1 cellular context compared by ENCODE assay signal in the genomic region with DNA sequence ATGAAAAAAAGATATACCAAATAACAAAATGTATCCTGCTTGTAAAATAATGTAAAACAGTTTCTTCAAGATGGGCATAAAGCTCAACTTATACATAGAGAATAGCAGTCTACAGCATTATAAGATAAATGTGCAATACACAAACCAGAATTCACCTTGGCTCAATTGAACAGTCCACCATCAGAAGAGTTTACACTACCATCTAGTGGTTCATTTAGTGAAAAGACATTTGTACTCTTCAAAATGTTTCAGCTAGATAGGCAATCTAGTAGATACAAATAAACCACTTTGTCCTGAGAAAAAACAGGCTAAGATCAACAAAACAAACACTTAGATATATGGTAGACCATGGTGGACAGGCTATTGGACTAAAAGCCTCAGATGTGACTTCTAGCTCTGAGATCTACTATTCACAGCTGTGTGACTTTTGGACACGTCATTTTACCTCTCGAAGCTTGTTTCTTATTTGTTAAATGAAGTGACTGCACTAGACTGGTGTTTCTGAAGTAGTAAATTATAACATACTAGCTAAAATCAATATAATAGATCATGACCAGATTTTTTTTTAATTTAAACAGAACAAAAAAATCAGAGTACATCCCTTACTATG.
TF ChIP-seq lines count a peak whose summit lies in the region.

No MANE protein-coding gene starts in this region.

TF ChIP-seq in GM23338, 12 proteins besides CTCF, POLR2A, EP300 and RAD21 (continued from another document):
- TF ChIP-seq, protein P1, sequence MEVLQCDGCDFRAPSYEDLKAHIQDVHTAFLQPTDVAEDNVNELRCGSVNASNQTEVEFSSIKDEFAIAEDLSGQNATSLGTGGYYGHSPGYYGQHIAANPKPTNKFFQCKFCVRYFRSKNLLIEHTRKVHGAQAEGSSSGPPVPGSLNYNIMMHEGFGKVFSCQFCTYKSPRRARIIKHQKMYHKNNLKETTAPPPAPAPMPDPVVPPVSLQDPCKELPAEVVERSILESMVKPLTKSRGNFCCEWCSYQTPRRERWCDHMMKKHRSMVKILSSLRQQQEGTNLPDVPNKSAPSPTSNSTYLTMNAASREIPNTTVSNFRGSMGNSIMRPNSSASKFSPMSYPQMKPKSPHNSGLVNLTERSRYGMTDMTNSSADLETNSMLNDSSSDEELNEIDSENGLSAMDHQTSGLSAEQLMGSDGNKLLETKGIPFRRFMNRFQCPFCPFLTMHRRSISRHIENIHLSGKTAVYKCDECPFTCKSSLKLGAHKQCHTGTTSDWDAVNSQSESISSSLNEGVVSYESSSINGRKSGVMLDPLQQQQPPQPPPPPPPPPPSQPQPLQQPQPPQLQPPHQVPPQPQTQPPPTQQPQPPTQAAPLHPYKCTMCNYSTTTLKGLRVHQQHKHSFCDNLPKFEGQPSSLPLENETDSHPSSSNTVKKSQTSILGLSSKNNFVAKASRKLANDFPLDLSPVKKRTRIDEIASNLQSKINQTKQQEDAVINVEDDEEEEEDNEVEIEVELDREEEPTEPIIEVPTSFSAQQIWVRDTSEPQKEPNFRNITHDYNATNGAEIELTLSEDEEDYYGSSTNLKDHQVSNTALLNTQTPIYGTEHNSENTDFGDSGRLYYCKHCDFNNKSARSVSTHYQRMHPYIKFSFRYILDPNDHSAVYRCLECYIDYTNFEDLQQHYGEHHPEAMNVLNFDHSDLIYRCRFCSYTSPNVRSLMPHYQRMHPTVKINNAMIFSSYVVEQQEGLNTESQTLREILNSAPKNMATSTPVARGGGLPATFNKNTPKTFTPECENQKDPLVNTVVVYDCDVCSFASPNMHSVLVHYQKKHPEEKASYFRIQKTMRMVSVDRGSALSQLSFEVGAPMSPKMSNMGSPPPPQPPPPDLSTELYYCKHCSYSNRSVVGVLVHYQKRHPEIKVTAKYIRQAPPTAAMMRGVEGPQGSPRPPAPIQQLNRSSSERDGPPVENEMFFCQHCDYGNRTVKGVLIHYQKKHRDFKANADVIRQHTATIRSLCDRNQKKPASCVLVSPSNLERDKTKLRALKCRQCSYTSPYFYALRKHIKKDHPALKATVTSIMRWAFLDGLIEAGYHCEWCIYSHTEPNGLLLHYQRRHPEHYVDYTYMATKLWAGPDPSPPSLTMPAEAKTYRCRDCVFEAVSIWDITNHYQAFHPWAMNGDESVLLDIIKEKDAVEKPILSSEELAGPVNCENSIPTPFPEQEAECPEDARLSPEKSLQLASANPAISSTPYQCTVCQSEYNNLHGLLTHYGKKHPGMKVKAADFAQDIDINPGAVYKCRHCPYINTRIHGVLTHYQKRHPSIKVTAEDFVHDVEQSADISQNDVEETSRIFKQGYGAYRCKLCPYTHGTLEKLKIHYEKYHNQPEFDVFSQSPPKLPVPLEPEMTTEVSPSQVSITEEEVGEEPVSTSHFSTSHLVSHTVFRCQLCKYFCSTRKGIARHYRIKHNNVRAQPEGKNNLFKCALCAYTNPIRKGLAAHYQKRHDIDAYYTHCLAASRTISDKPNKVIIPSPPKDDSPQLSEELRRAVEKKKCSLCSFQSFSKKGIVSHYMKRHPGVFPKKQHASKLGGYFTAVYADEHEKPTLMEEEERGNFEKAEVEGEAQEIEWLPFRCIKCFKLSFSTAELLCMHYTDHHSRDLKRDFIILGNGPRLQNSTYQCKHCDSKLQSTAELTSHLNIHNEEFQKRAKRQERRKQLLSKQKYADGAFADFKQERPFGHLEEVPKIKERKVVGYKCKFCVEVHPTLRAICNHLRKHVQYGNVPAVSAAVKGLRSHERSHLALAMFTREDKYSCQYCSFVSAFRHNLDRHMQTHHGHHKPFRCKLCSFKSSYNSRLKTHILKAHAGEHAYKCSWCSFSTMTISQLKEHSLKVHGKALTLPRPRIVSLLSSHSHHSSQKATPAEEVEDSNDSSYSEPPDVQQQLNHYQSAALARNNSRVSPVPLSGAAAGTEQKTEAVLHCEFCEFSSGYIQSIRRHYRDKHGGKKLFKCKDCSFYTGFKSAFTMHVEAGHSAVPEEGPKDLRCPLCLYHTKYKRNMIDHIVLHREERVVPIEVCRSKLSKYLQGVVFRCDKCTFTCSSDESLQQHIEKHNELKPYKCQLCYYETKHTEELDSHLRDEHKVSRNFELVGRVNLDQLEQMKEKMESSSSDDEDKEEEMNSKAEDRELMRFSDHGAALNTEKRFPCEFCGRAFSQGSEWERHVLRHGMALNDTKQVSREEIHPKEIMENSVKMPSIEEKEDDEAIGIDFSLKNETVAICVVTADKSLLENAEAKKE (CRISPR knock-in tag; IDR thresholded peaks at IDR 0.05) = no peak
- no peak for TF ChIP-seq ZNF114 (CRISPR knock-in tag; IDR thresholded peaks at IDR 0.05)
